10 cellular contexts compared by ENCODE assay signal in genomic region chr4:139322541-139322940, GRCh38. TPM values are rescaled to one million over a fixed set of nuclear protein-coding genes. Genes with fewer than 3 reads are reported as not detected.
A peak's percentile ranks its signal among the peaks of the same experiment; 100 is the strongest.
DNase-seq lines count a peak whose midpoint lies in the region; ATAC-seq and TF ChIP-seq lines count a peak whose summit lies in the region.
"Not testable (repeated sequence)": the region's sequence is repeated elsewhere in the genome, so short reads cannot be mapped to it uniquely, and the experiment has no call there.
"Had no signal": no experiment of that assay in that cellular context is flagged by ENCODE, and none has a peak within 500 bp of the region (broad histone marks: within the 10 kb centered on the region; RNA-seq: fewer than 3 reads in every experiment).

No MANE protein-coding gene starts in this region.

- H3K27ac ChIP-seq in C4-2B (peak overlapping the region; percentile 64), VCaP (peak overlapping the region; percentile 67)
- H3K27ac ChIP-seq in trophoblast cell (ENCODE audit: low read depth, low read length): not testable (repeated sequence)

- H3K14ac ChIP-seq in trophoblast cell (ENCODE audit: low read length): not testable (repeated sequence)

- BruUV-seq in MCF 10A (replicated peaks; lab: Mats Ljungman, UMichigan): not testable (repeated sequence)

- H3K23ac ChIP-seq in trophoblast cell (ENCODE audit: low read length): not testable (repeated sequence)

- not testable (repeated sequence) for H3K9me3 Mint-ChIP-seq in activated CD8-positive, alpha-beta T cell treated with anti-CD3 and anti-CD28 coated beads for 36 hours; activated naive CD4-positive, alpha-beta T cell treated with anti-CD3 and anti-CD28 coated beads, Interleukin-2, amount 50 U/mL, for 24 hours; MCF 10A (ENCODE audit: unreplicated experiment)

- not testable (repeated sequence) for H3K27me3 ChIP-seq in trophoblast cell (ENCODE audit: insufficient read depth, low read length)

- not testable (repeated sequence) for H3K4me3 ChIP-seq in trophoblast cell (ENCODE audit: low read depth, low read length)

- H2AFZ ChIP-seq in trophoblast cell (ENCODE audit: insufficient read depth, low read length, poor library complexity): not testable (repeated sequence)

- H3K4ac ChIP-seq in trophoblast cell (ENCODE audit: low read depth, low read length): peak overlapping the region; percentile 75

- not testable (repeated sequence) for H3K4me3 Mint-ChIP-seq in activated CD8-positive, alpha-beta T cell treated with anti-CD3 and anti-CD28 coated beads for 36 hours; activated naive CD4-positive, alpha-beta T cell treated with anti-CD3 and anti-CD28 coated beads, Interleukin-2, amount 50 U/mL, for 24 hours; MCF 10A (ENCODE audit: unreplicated experiment)

- not testable (repeated sequence) for H3K27me3 Mint-ChIP-seq in activated CD8-positive, alpha-beta T cell treated with anti-CD3 and anti-CD28 coated beads for 36 hours; activated naive CD4-positive, alpha-beta T cell treated with anti-CD3 and anti-CD28 coated beads, Interleukin-2, amount 50 U/mL, for 24 hours; MCF 10A (ENCODE audit: insufficient read depth, unreplicated experiment)

- CTCF ChIA-PET in activated CD8-positive, alpha-beta T cell treated with anti-CD3 and anti-CD28 coated beads for 36 hours (lab: Charles Lee): interaction anchor here (1.0 to 1.6 kb wide), 2 partner anchors 18 to 292 kb away, joined by 3 to 5 read pairs; no protein-coding TSS in a partner anchor
- CTCF ChIA-PET in MCF 10A (lab: Yijun Ruan, JAX): interaction anchor here (0.9 to 1.4 kb wide), 2 partner anchors 21 to 292 kb away, joined by 3 read pairs; partner anchors contain the start of genes NAA15 and NDUFC1

- H3K18ac ChIP-seq in trophoblast cell (ENCODE audit: low read length): not testable (repeated sequence)

- H4K12ac ChIP-seq in trophoblast cell (ENCODE audit: low read depth, low read length): not testable (repeated sequence)

- DNase-seq in activated CD8-positive, alpha-beta T cell treated with anti-CD3 and anti-CD28 coated beads for 36 hours; MCF 10A (ENCODE audit: unreplicated experiment); trophoblast cell: not testable (repeated sequence)

- H3K4me1 Mint-ChIP-seq in activated CD8-positive, alpha-beta T cell treated with anti-CD3 and anti-CD28 coated beads for 36 hours (ENCODE audit: low read depth): peaks cover 49% of the 10 kb centered on the region
- peaks cover 71% of the 10 kb centered on the region for H3K4me1 Mint-ChIP-seq in activated naive CD4-positive, alpha-beta T cell treated with anti-CD3 and anti-CD28 coated beads, Interleukin-2, amount 50 U/mL, for 24 hours
- H3K4me1 Mint-ChIP-seq in MCF 10A (ENCODE audit: insufficient read depth, unreplicated experiment): not testable (repeated sequence)

- H2AK5ac ChIP-seq in trophoblast cell (ENCODE audit: low read length): not testable (repeated sequence)

- not testable (repeated sequence) for H4K91ac ChIP-seq in trophoblast cell (ENCODE audit: low read depth, low read length)

- POLR2A ChIA-PET in activated CD8-positive, alpha-beta T cell treated with anti-CD3 and anti-CD28 coated beads for 36 hours (lab: Charles Lee): interaction anchor here (1.2 kb wide), 1 partner anchor 11 kb away, joined by 5 read pairs; no protein-coding TSS in a partner anchor
- POLR2A ChIA-PET in MCF 10A (lab: Yijun Ruan, JAX): interaction anchor here (0.7 to 1.9 kb wide), 4 partner anchors 21 to 1088 kb away, joined by 3 to 5 read pairs (median 4); partner anchors contain the start of genes ELF2 and NAA15

- H3K79me1 ChIP-seq in trophoblast cell (ENCODE audit: low read length): not testable (repeated sequence)

- not testable (repeated sequence) for H3K9me3 ChIP-seq in trophoblast cell (ENCODE audit: insufficient read depth, low read depth, low read length)

- not testable (repeated sequence) for H3K4me1 ChIP-seq in trophoblast cell (ENCODE audit: control insufficient read depth in 1 of 2, insufficient read depth in 2 of 2, low read length in 2 of 2)

- H4K8ac ChIP-seq in trophoblast cell (ENCODE audit: low read depth, low read length): not testable (repeated sequence)

- H3K4me2 ChIP-seq in trophoblast cell (ENCODE audit: low read length): not testable (repeated sequence)

- peaks cover 40% of the 10 kb centered on the region for H3K36me3 Mint-ChIP-seq in activated CD8-positive, alpha-beta T cell treated with anti-CD3 and anti-CD28 coated beads for 36 hours (ENCODE audit: low read depth)
- peaks cover 12% of the 10 kb centered on the region for H3K36me3 Mint-ChIP-seq in activated naive CD4-positive, alpha-beta T cell treated with anti-CD3 and anti-CD28 coated beads, Interleukin-2, amount 50 U/mL, for 24 hours
- not testable (repeated sequence) for H3K36me3 Mint-ChIP-seq in MCF 10A (ENCODE audit: insufficient read depth, unreplicated experiment)

- not testable (repeated sequence) for H2BK5ac ChIP-seq in trophoblast cell (ENCODE audit: low read depth, low read length, poor library complexity)

- peaks cover 12% of the 10 kb centered on the region for H3K79me2 ChIP-seq in trophoblast cell (ENCODE audit: control insufficient read depth, insufficient read depth, low read length, poor library complexity)

- not testable (repeated sequence) for H2BK120ac ChIP-seq in trophoblast cell (ENCODE audit: insufficient read depth, low read length, poor library complexity)

- H3K36me3 ChIP-seq in trophoblast cell (ENCODE audit: control insufficient read depth in 1 of 2, insufficient read depth in 2 of 2, low read length in 2 of 2): not testable (repeated sequence)

- not testable (repeated sequence) for TF ChIP-seq CTCF in C4-2B (conservative IDR thresholded peaks at IDR 0.05); VCaP (conservative IDR thresholded peaks at IDR 0.05); activated CD8-positive, alpha-beta T cell treated with anti-CD3 and anti-CD28 coated beads for 36 hours (IDR thresholded peaks at IDR 0.05); MCF 10A (IDR thresholded peaks at IDR 0.05; ENCODE audit: unreplicated experiment)

- not testable (repeated sequence) for H2BK12ac ChIP-seq in trophoblast cell (ENCODE audit: low read length)

- H3K9ac ChIP-seq in trophoblast cell (ENCODE audit: low read length): not testable (repeated sequence)

- WGBS in trophoblast cell (ENCODE audit: extremely low coverage, insufficient coverage, insufficient read length): no CpG with 5 or more reads among the region's 6 CpGs

- intact Hi-C loops in activated CD8-positive, alpha-beta T cell treated with anti-CD3 and anti-CD28 coated beads for 36 hours (cut with micrococcal nuclease); MCF 10A (cut with micrococcal nuclease): not testable (repeated sequence)

- ATAC-seq in activated CD8-positive, alpha-beta T cell treated with anti-CD3 and anti-CD28 coated beads for 36 hours: not testable (repeated sequence)

- peak overlapping the region; percentile 52 for H3K27ac Mint-ChIP-seq in activated CD8-positive, alpha-beta T cell treated with anti-CD3 and anti-CD28 coated beads for 36 hours
- peak overlapping the region; percentile 35 for H3K27ac Mint-ChIP-seq in activated naive CD4-positive, alpha-beta T cell treated with anti-CD3 and anti-CD28 coated beads, Interleukin-2, amount 50 U/mL, for 24 hours
- peak overlapping the region; percentile 24 for H3K27ac Mint-ChIP-seq in MCF 10A (ENCODE audit: low read depth, unreplicated experiment)

RNA-seq across cellular contexts. Expression of gene NDUFC1, which starts 20.3 kb away (rescaled TPM):
- 10 to 100 TPM; 56.2 to 60.6 TPM for total RNA-seq in activated CD8-positive, alpha-beta T cell treated with anti-CD3 and anti-CD28 coated beads for 36 hours
- total RNA-seq in MCF 10A (2022): 86.1 and 102 TPM in 2 replicates
- 108 and 115 TPM in 2 replicates for polyA plus RNA-seq in trophoblast cell (2013)

RNA-seq across cellular contexts. Expression of gene NAA15, which starts 21.2 kb away (rescaled TPM):
- 100 to 1,000 TPM; 113 to 114 TPM for total RNA-seq in activated CD8-positive, alpha-beta T cell treated with anti-CD3 and anti-CD28 coated beads for 36 hours
- total RNA-seq in MCF 10A (2022): 54.9 and 80.6 TPM in 2 replicates
- polyA plus RNA-seq in trophoblast cell (2013): 22.1 and 23.3 TPM in 2 replicates

RNA-seq across cellular contexts. Expression of gene MGARP, which starts 42.5 kb away (rescaled TPM):
- total RNA-seq in activated CD8-positive, alpha-beta T cell treated with anti-CD3 and anti-CD28 coated beads for 36 hours: under 1 TPM; 0.22 to 0.32 TPM
- not detected in 2 replicates for total RNA-seq in MCF 10A (2022)
- 0.06 and 0.14 TPM in 2 replicates for polyA plus RNA-seq in trophoblast cell (2013)
- total RNA-seq: B cell; CD4-positive, alpha-beta T cell; CD8-positive, alpha-beta memory T cell; GM12878 had no signal
